23 cellular contexts compared by ENCODE assay signal in genomic region chr2:121251497-121251896, GRCh38. TPM values are rescaled to one million over a fixed set of nuclear protein-coding genes. Genes with fewer than 3 reads are reported as not detected.
"Had no signal": no experiment of that assay in that cellular context is flagged by ENCODE, and none has a peak within 500 bp of the region (broad histone marks: within the 10 kb centered on the region; RNA-seq: fewer than 3 reads in every experiment).

No MANE protein-coding gene starts in this region.

- H3K27ac ChIP-seq: HL-60, KMS-11, SJSA1, SK-N-MC had no signal

- H3K4me3 ChIP-seq: SJSA1, SK-N-MC had no signal

- DNase-seq: Kasumi-1, MM.1S, NCI-H1092 treated with DMSO at 0.1 percent for 48 hours, NCI-H1417, NCI-H1436 treated with DMSO at 0.1 percent for 48 hours, NCI-H1694 treated with DMSO at 0.1 percent for 48 hours, NCI-H1930, NCI-H2081, NCI-H2227 treated with DMSO at 0.1 percent for 48 hours, NCI-H510A, NCI-H524 treated with DMSO at 0.1 percent for 48 hours, NCI-H69, NCI-H774, Right ventricle myocardium superior, RPMI8226, SIG-M5 had no signal

- H3K4me2 ChIP-seq: KMS-11 had no signal

- H3K9ac ChIP-seq: KMS-11 had no signal

- H3K27me3 ChIP-seq: SJSA1 had no signal

- H3K36me3 ChIP-seq: SJSA1 had no signal

- H3K4me1 ChIP-seq: SJSA1 had no signal

- FAIRE-seq: HTR-8/SVneo, RCC 7860 had no signal

- H3K9me3 ChIP-seq: SJSA1 had no signal

RNA-seq across cellular contexts. Expression of gene TFCP2L1, which starts 33.5 kb away (rescaled TPM):
- total RNA-seq: SJSA1; T-helper 1 cell treated with Interleukin-12 subunit alpha and Interleukin-12 subunit beta and Interleukin-4 antibody, amounts not matched to agents 30 ng/mL and 1 ng/mL, for 36 hours had no signal
